In genomic region chr17:133932-134331, GRCh38 we compare ENCODE assay signal across 9 cellular contexts. TPM values are rescaled to one million over a fixed set of nuclear protein-coding genes. Genes with fewer than 3 reads are reported as not detected.
"Had no signal": no experiment of that assay in that cellular context is flagged by ENCODE, and none has a peak within 500 bp of the region (broad histone marks: within the 10 kb centered on the region; RNA-seq: fewer than 3 reads in every experiment).

No MANE protein-coding gene starts in this region.

RNA-seq across cellular contexts. Expression of gene SCGB1C2, which starts 3.4 kb away (rescaled TPM):
- total RNA-seq: activated CD4-positive, alpha-beta T cell treated with anti-CD3 and anti-CD28 coated beads, Interleukin-2, amount 10 ng/mL, durations not matched to agents 7 days and 5 days; activated naive CD8-positive, alpha-beta T cell treated with anti-CD3 and anti-CD28 coated beads, Interleukin-2, amount 10 ng/mL, durations not matched to agents 7 days and 5 days; activated T-helper 1 cell treated with anti-CD3 and anti-CD28 coated beads, Interleukin-12 subunit alpha, Interleukin-12 subunit beta, Interleukin-2, Interleukin-4 antibody, amounts not matched to agents 30 ng/mL and 10 ng/mL and 1 ng/mL, durations not matched to agents 14 hours and 24 hours and 36 hours; left ventricle myocardium inferior; occipital lobe; SJCRH30; T-helper 2 cell treated with Interferon-gamma antibody and Interleukin-4, amounts not matched to agents 100 ng/mL and 5 ng/mL, for 36 hours; upper lobe of right lung had no signal
- polyA plus RNA-seq: keratinocyte had no signal

RNA-seq across cellular contexts. Expression of gene DOC2B, which starts 47.5 kb away (rescaled TPM):
- total RNA-seq: activated CD4-positive, alpha-beta T cell treated with anti-CD3 and anti-CD28 coated beads, Interleukin-2, amount 10 ng/mL, durations not matched to agents 7 days and 5 days; activated naive CD8-positive, alpha-beta T cell treated with anti-CD3 and anti-CD28 coated beads, Interleukin-2, amount 10 ng/mL, durations not matched to agents 7 days and 5 days; SJCRH30 had no signal
- polyA plus RNA-seq: keratinocyte had no signal
